In genomic region chr5:154937718-154938466, GRCh38 we compare ENCODE assay signal across 8 cellular contexts. TPM values are rescaled to one million over a fixed set of nuclear protein-coding genes. Genes with fewer than 3 reads are reported as not detected.
DNase-seq lines count a peak whose midpoint lies in the region; ATAC-seq and TF ChIP-seq lines count a peak whose summit lies in the region.

GEMIN5 (minus strand) TSS chr5:154938211; CDS start chr5:154938133, 78 bp downstream.

- H3K27me3 ChIP-seq in HAP-1 (ENCODE audit: low read depth) (no peaks in the 10 kb centered on the region), MM.1S (replicated peaks; ENCODE audit: insufficient read depth, low read length) (no peaks in the 10 kb centered on the region), SK-N-SH (ENCODE audit: insufficient read depth) (no peaks in the 10 kb centered on the region)

- H3K9me3 ChIP-seq in HAP-1 (no peaks in the 10 kb centered on the region), MM.1S (replicated peaks; ENCODE audit: insufficient read depth, low read length) (no peaks in the 10 kb centered on the region), SK-N-SH (no peaks in the 10 kb centered on the region)

- DNase-seq in GM03348 (ENCODE audit: low spot score) (peak; percentile 97), HAP-1 (ENCODE audit: low spot score in 2 of 2) (peak; percentile 80 to 91), MM.1S (peak; percentile 94), SK-N-SH (peak; percentile 97), glomerular endothelial cell (ENCODE audit: extremely low read depth, low read depth, low spot score) (no peak), omental fat pad (ENCODE audit: low spot score) (peak; percentile 35)
- DNase-seq in activated naive CD4-positive, alpha-beta T cell treated with anti-CD3 and anti-CD28 coated beads, Interleukin-2, amount 50 U/mL, for 16 hours, result peak; percentile 88

- CTCF ChIA-PET in SK-N-SH (lab: Yijun Ruan, JAX), result interaction anchor here (1.0 to 2.6 kb wide), 5 partner anchors 9 to 287 kb away, joined by 3 to 8 read pairs (median 4); no protein-coding TSS in a partner anchor

- H3K36me3 ChIP-seq in HAP-1 (replicated peaks), result peaks cover 18% of the 10 kb centered on the region
- no peaks in the 10 kb centered on the region for H3K36me3 ChIP-seq in MM.1S (replicated peaks; ENCODE audit: insufficient read depth, low read length)
- peaks cover 11 to 13% of the 10 kb centered on the region in 2 experiments for H3K36me3 ChIP-seq in SK-N-SH (replicated peaks in 1 of 2; ENCODE audit: control insufficient read depth in 1 of 2, insufficient read depth in 2 of 2, low read length in 1 of 2)

- no peaks in the 10 kb centered on the region for H4K20me1 ChIP-seq in MM.1S (ENCODE audit: insufficient read depth, low read length)
- H4K20me1 ChIP-seq in SK-N-SH (ENCODE audit: insufficient read depth), result no peaks in the 10 kb centered on the region

- POLR2A ChIA-PET in SK-N-SH (lab: Yijun Ruan, JAX), result interaction anchor here (0.5 to 0.7 kb wide), 3 partner anchors 218 to 1548 kb away, joined by 3 read pairs; no protein-coding TSS in a partner anchor

- H3F3A ChIP-seq in MM.1S (ENCODE audit: insufficient read depth, low read length), result no peaks in the 10 kb centered on the region; the same call in 1 of the 2 replicates
- no peaks in the 10 kb centered on the region for H3F3A ChIP-seq in SK-N-SH (replicated peaks; ENCODE audit: insufficient read depth)

- H2AFZ ChIP-seq in MM.1S (ENCODE audit: low read length), result peak within 1 kb of the TSS; percentile 91
- peak within 1 kb of the TSS; percentile 94 for H2AFZ ChIP-seq in SK-N-SH (ENCODE audit: low read depth)

- H3K4me1 ChIP-seq in HAP-1 (peaks cover 13% of the 10 kb centered on the region), MM.1S (ENCODE audit: low read length) (peaks cover 16% of the 10 kb centered on the region), SK-N-SH (ENCODE audit: control insufficient read depth in 1 of 2, insufficient read depth in 2 of 2, low read depth in 1 of 2, low read length in 1 of 2) (peaks cover 7 to 15% of the 10 kb centered on the region in 2 experiments; a peak in 3 of 4 replicates)

- H3K4me3 ChIP-seq in HAP-1, result peak within 1 kb of the TSS; percentile 78
- H3K4me3 ChIP-seq in MM.1S (ENCODE audit: low read length), result peak within 1 kb of the TSS; percentile 95
- H3K4me3 ChIP-seq in SK-N-SH (ENCODE audit: low read depth in 2 of 2, low read length in 1 of 2), result peak within 1 kb of the TSS; percentile 80 to 95

- TF ChIP-seq EP300 in SK-N-SH (IDR thresholded peaks at IDR 0.05; ENCODE audit: borderline replicate concordance in 1 of 2, low read depth in 1 of 2, low read length in 1 of 2), result peak in 1 of 2 experiments; percentile 35; a peak in 1 of 4 replicates

- peak; percentile 95 for ATAC-seq in omental fat pad (ENCODE audit: low FRiP score)

- in situ Hi-C loops in HAP-1 (cut with MboI; ENCODE audit: low sequenced_read_pairs), result no loop called here

- H3K9me2 ChIP-seq in MM.1S (replicated peaks; ENCODE audit: insufficient read depth, low read length) (no peaks in the 10 kb centered on the region), SK-N-SH (no peaks in the 10 kb centered on the region)

- H3K79me2 ChIP-seq in MM.1S (ENCODE audit: low read length), result peaks cover 57% of the 10 kb centered on the region
- peaks cover 47% of the 10 kb centered on the region for H3K79me2 ChIP-seq in SK-N-SH (ENCODE audit: insufficient read depth)

- WGBS in SK-N-SH (ENCODE audit: low lambda C conversion rate), result 0% methylated on average over 6 of the region's 61 CpGs

- peak within 1 kb of the TSS; percentile 24; the same call in 1 of the 2 replicates for H3K27ac ChIP-seq in MM.1S (ENCODE audit: low read length)
- peak within 1 kb of the TSS; percentile 31 to 60; a peak in 2 of 4 replicates for H3K27ac ChIP-seq in SK-N-SH (ENCODE audit: low read depth in 2 of 2, low read length in 1 of 2)
- H3K27ac ChIP-seq in temporal lobe (ENCODE audit: low read depth, low read length), result peak within 1 kb of the TSS; percentile 20

- TF ChIP-seq RAD21 in SK-N-SH (IDR thresholded peaks at IDR 0.05; ENCODE audit: low read length), result no peak

- H3K4me2 ChIP-seq in MM.1S (ENCODE audit: low read depth, low read length) (peak within 1 kb of the TSS; percentile 87), SK-N-SH (peak within 1 kb of the TSS; percentile 91)

- H3K9ac ChIP-seq in MM.1S (ENCODE audit: low read length) (peak within 1 kb of the TSS; percentile 82), SK-N-SH (peak within 1 kb of the TSS; percentile 75; the same call in 1 of the 2 replicates)

- TF ChIP-seq CTCF in MM.1S (IDR thresholded peaks at IDR 0.05; ENCODE audit: low read length), result no peak
- TF ChIP-seq CTCF in SK-N-SH (IDR thresholded peaks at IDR 0.05), result no peak
- TF ChIP-seq CTCF in omental fat pad (IDR thresholded peaks at IDR 0.05), result no peak

TF ChIP-seq in SK-N-SH, 30 proteins besides CTCF, POLR2A, EP300 and RAD21 (continues in another document):
- TF ChIP-seq SIN3A (IDR thresholded peaks at IDR 0.05; ENCODE audit: borderline replicate concordance, low read depth, low read length) (peak; percentile 62; the same call in 1 of the 2 replicates), GABPA (IDR thresholded peaks at IDR 0.05; ENCODE audit: low read depth) (no peak), FOXM1 (IDR thresholded peaks at IDR 0.05; ENCODE audit: low read depth) (0 out of 2 replicates have a peak, but pooled peaks have one; percentile 18), RXRA (IDR thresholded peaks at IDR 0.05; ENCODE audit: borderline replicate concordance, low read depth) (no peak), RCOR1 (IDR thresholded peaks at IDR 0.05; ENCODE audit: low read length) (peak; percentile 33; the same call in 1 of the 2 replicates), FOXJ3 (CRISPR knock-in tag; IDR thresholded peaks at IDR 0.05) (no peak), TCF12 (IDR thresholded peaks at IDR 0.05) (no peak), GATA2 (CRISPR knock-in tag; IDR thresholded peaks at IDR 0.05) (no peak), MXI1 (IDR thresholded peaks at IDR 0.05; ENCODE audit: low read depth, low read length) (peak; percentile 94), POLR2AphosphoS5 (IDR thresholded peaks at IDR 0.05; ENCODE audit: low read depth, low read length) (peak; percentile 60), CHD2 (IDR thresholded peaks at IDR 0.05; ENCODE audit: low read length, partially characterized antibody) (peak; percentile 67), RFX5 (IDR thresholded peaks at IDR 0.05; ENCODE audit: low read length) (no peak), TAF1 (IDR thresholded peaks at IDR 0.05; ENCODE audit: borderline replicate concordance, low read depth, low read length) (no peak; the same call in 1 of the 2 replicates), FOSL2 (IDR thresholded peaks at IDR 0.05; ENCODE audit: borderline replicate concordance, low read depth) (no peak), TEAD4 (IDR thresholded peaks at IDR 0.05; ENCODE audit: borderline replicate concordance, insufficient read depth) (no peak), YY1 (IDR thresholded peaks at IDR 0.05; ENCODE audit: low read depth) (no peak; the same call in 1 of the 2 replicates), MEF2A (IDR thresholded peaks at IDR 0.05; ENCODE audit: borderline replicate concordance, low read depth) (no peak)
- TF ChIP-seq, protein P1, sequence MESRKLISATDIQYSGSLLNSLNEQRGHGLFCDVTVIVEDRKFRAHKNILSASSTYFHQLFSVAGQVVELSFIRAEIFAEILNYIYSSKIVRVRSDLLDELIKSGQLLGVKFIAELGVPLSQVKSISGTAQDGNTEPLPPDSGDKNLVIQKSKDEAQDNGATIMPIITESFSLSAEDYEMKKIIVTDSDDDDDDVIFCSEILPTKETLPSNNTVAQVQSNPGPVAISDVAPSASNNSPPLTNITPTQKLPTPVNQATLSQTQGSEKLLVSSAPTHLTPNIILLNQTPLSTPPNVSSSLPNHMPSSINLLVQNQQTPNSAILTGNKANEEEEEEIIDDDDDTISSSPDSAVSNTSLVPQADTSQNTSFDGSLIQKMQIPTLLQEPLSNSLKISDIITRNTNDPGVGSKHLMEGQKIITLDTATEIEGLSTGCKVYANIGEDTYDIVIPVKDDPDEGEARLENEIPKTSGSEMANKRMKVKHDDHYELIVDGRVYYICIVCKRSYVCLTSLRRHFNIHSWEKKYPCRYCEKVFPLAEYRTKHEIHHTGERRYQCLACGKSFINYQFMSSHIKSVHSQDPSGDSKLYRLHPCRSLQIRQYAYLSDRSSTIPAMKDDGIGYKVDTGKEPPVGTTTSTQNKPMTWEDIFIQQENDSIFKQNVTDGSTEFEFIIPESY (IDR thresholded peaks at IDR 0.05; ENCODE audit: borderline replicate concordance, low read depth), result no peak
- TF ChIP-seq, protein P2, sequence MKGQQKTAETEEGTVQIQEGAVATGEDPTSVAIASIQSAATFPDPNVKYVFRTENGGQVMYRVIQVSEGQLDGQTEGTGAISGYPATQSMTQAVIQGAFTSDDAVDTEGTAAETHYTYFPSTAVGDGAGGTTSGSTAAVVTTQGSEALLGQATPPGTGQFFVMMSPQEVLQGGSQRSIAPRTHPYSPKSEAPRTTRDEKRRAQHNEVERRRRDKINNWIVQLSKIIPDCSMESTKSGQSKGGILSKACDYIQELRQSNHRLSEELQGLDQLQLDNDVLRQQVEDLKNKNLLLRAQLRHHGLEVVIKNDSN (IDR thresholded peaks at IDR 0.05; ENCODE audit: borderline replicate concordance, low read depth), result no peak; the same call in 1 of the 2 replicates
- TF ChIP-seq, protein P3, sequence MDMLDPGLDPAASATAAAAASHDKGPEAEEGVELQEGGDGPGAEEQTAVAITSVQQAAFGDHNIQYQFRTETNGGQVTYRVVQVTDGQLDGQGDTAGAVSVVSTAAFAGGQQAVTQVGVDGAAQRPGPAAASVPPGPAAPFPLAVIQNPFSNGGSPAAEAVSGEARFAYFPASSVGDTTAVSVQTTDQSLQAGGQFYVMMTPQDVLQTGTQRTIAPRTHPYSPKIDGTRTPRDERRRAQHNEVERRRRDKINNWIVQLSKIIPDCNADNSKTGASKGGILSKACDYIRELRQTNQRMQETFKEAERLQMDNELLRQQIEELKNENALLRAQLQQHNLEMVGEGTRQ (IDR thresholded peaks at IDR 0.05; ENCODE audit: borderline replicate concordance, low read depth, low read length), result no peak

RNA-seq across cellular contexts. Expression of gene GEMIN5, which starts in this region (rescaled TPM):
- polyA plus RNA-seq in SK-N-SH (2012; rRNA removed), result 6.6 and 8.4 TPM in 2 replicates
- 6.2 and 7.5 TPM in 2 replicates for polyA plus RNA-seq in SK-N-SH (2012; cell fraction: cytosol; rRNA removed)
- polyA plus RNA-seq in SK-N-SH (2012; cell fraction: nucleus; rRNA removed), result 8.9 and 9.9 TPM in 2 replicates
- total RNA-seq in glomerular endothelial cell (13.7 and 14.7 TPM in 2 replicates), omental fat pad (10 to 100 TPM; 13.5 to 25.8 (median 20.2) TPM), temporal lobe (17.9 TPM)
